In genomic region chr1:201676061-201676644, GRCh38 we compare ENCODE assay signal across 1 cellular context.
TF ChIP-seq lines count a peak whose summit lies in the region.

No MANE protein-coding gene starts in this region.

TF ChIP-seq in H1, 55 proteins besides CTCF, POLR2A, EP300 and RAD21 (continued from another document):
- no peak for TF ChIP-seq CHD7 (IDR thresholded peaks at IDR 0.05; ENCODE audit: insufficient replicate concordance, low read length)
